Comparison of ENCODE assay signal across 10 cellular contexts in genomic region chr10:23035569-23035968, GRCh38. TPM values are rescaled to one million over a fixed set of nuclear protein-coding genes. Genes with fewer than 3 reads are reported as not detected.
DNase-seq lines count a peak whose midpoint lies in the region; ATAC-seq, FAIRE-seq and TF ChIP-seq lines count a peak whose summit lies in the region.
"Had no signal": no experiment of that assay in that cellular context is flagged by ENCODE, and none has a peak within 500 bp of the region (broad histone marks: within the 10 kb centered on the region; RNA-seq: fewer than 3 reads in every experiment).

No MANE protein-coding gene starts in this region.

- no peak overlapping the region for H3K27ac Mint-ChIP-seq in Caco-2 (ENCODE audit: unreplicated experiment)
- H3K27ac Mint-ChIP-seq in WTC11 = no peak overlapping the region

- POLR2A ChIA-PET in Caco-2 (lab: Charles Lee) = no interaction called here
- POLR2A ChIA-PET in HEK293 (lab: Yijun Ruan, JAX) = no interaction called here
- POLR2A ChIA-PET in WTC11 (lab: Charles Lee) = no interaction called here

- H3K36me3 Mint-ChIP-seq in Caco-2 (ENCODE audit: insufficient read depth, unreplicated experiment) (no peaks in the 10 kb centered on the region), WTC11 (no peaks in the 10 kb centered on the region)

- intact Hi-C loops in Caco-2 (cut with micrococcal nuclease; ENCODE audit: unreplicated experiment) (loop anchor here (2.0 kb wide), 1 partner anchor 21 kb away; no protein-coding TSS in a partner anchor), uterus (cut with DNase I; ENCODE audit: low total_unique reads) (no loop called here)

- no peak for FAIRE-seq in H54 (lab: Jason Lieb, UNC)

- no peaks in the 10 kb centered on the region for H3K9me3 Mint-ChIP-seq in Caco-2 (ENCODE audit: unreplicated experiment)
- H3K9me3 Mint-ChIP-seq in WTC11 = peaks cover 6% of the 10 kb centered on the region

- H3K9me3 ChIP-seq in Caco-2 (no peaks in the 10 kb centered on the region), HEK293 (ENCODE audit: control insufficient read depth, insufficient read depth, low read depth, low read length) (no peaks in the 10 kb centered on the region), uterus (no peaks in the 10 kb centered on the region)
- H3K9me3 ChIP-seq: neutrophil had no signal

- CTCF ChIA-PET in Caco-2 (lab: Charles Lee) = interaction anchor here (1.4 kb wide), 1 partner anchor 18 kb away, joined by 3 read pairs; no protein-coding TSS in a partner anchor
- CTCF ChIA-PET in HEK293 (lab: Yijun Ruan, JAX) = interaction anchor here (1.1 kb wide), 1 partner anchor 39 kb away, joined by 3 read pairs; no protein-coding TSS in a partner anchor
- CTCF ChIA-PET in WTC11 (lab: Charles Lee) = interaction anchor here (0.5 to 1.6 kb wide), 16 partner anchors 9 to 425 kb away, joined by 3 to 7 read pairs (median 3); no protein-coding TSS in a partner anchor

- no peaks in the 10 kb centered on the region; the same call in 1 of the 2 replicates for H3K27me3 ChIP-seq in Caco-2 (replicated peaks; ENCODE audit: control insufficient read depth, insufficient read depth, low read length)
- no peaks in the 10 kb centered on the region for H3K27me3 ChIP-seq in uterus

- H3K36me3 ChIP-seq in Caco-2 (ENCODE audit: control insufficient read depth, insufficient read depth, low read length) (no peaks in the 10 kb centered on the region), HEK293 (ENCODE audit: control insufficient read depth in 2 of 2, insufficient read depth in 1 of 2, low read length in 2 of 2) (no peaks in the 10 kb centered on the region), uterus (no peaks in the 10 kb centered on the region)
- H3K36me3 ChIP-seq: neutrophil had no signal

- H3K27me3 Mint-ChIP-seq in Caco-2 (ENCODE audit: insufficient read depth, unreplicated experiment) (peaks cover 8% of the 10 kb centered on the region), WTC11 (ENCODE audit: low read depth) (no peaks in the 10 kb centered on the region)

- no TSS peak for BruUV-seq in Caco-2 (replicated peaks; lab: Mats Ljungman, UMichigan)

- peak; percentile 100 for ATAC-seq in WTC11
- ATAC-seq in HG02852 (IDR thresholded peaks at IDR 0.05; ENCODE audit: unreplicated experiment) = no peak

- DNase-seq in Caco-2 (peak in 1 of 2 experiments; percentile 52), WTC11 (ENCODE audit: low spot score) (peak; percentile 36), islet precursor cell (peak; percentile 70), H54 (ENCODE audit: insufficient read length, low spot score) (no peak), uterus (no peak), NCI-H2227 (lab: John Stamatoyannopoulos, UW; ENCODE audit: unreplicated experiment) (no peak)
- DNase-seq: NCI-H774 had no signal

- H3K4me1 ChIP-seq in Caco-2 (no peaks in the 10 kb centered on the region), HEK293 (ENCODE audit: control insufficient read depth, insufficient read depth, low read length) (no peaks in the 10 kb centered on the region), uterus (no peaks in the 10 kb centered on the region)

- no peaks in the 10 kb centered on the region for H3K4me1 Mint-ChIP-seq in Caco-2 (ENCODE audit: low read depth, unreplicated experiment)
- H3K4me1 Mint-ChIP-seq in WTC11 = no peaks in the 10 kb centered on the region

- H3K4me3 Mint-ChIP-seq in Caco-2 (ENCODE audit: unreplicated experiment) = no peak overlapping the region
- H3K4me3 Mint-ChIP-seq in WTC11 = no peak overlapping the region

- no peak overlapping the region for H3K4me3 ChIP-seq in Caco-2 (ENCODE audit: low read depth, low read length)
- H3K4me3 ChIP-seq in HEK293 (ENCODE audit: low read depth, low read length) = no peak overlapping the region
- H3K4me3 ChIP-seq in uterus = no peak overlapping the region

- no peak for TF ChIP-seq POLR2A in H54 (IDR thresholded peaks at IDR 0.05; ENCODE audit: low read depth, low read length)
- no peak for TF ChIP-seq POLR2A in uterus (IDR thresholded peaks at IDR 0.05)

- TF ChIP-seq CTCF in Caco-2 (IDR thresholded peaks at IDR 0.05; ENCODE audit: insufficient read depth in 1 of 2, low read depth in 1 of 2, low read length in 1 of 2, severe bottlenecking in 1 of 2, unreplicated experiment in 1 of 2) = peak; percentile 54 to 84
- TF ChIP-seq CTCF in HEK293 (tag by site-specific recombination; IDR thresholded peaks at IDR 0.05) = no peak; the same call in 1 of the 2 replicates
- TF ChIP-seq CTCF in WTC11 (IDR thresholded peaks at IDR 0.05) = 0 out of 2 replicates have a peak, but pooled peaks have one; percentile 19
- TF ChIP-seq CTCF in uterus (IDR thresholded peaks at IDR 0.05) = no peak

- no peak overlapping the region for H3K27ac ChIP-seq in HEK293 (ENCODE audit: extremely low read depth, low read depth, low read length)
- no peak overlapping the region for H3K27ac ChIP-seq in uterus
- H3K27ac ChIP-seq: neutrophil had no signal

TF ChIP-seq in HEK293, 187 proteins besides CTCF, POLR2A, EP300 and RAD21:
- TF ChIP-seq ZNF121 (tag by site-specific recombination; IDR thresholded peaks at IDR 0.05) (no peak), ZNF398 (tag by site-specific recombination; IDR thresholded peaks at IDR 0.05) (peak; percentile 32; the same call in 1 of the 2 replicates)
TF ChIP-seq in HEK293: peak in this region for 1.

TF ChIP-seq in WTC11, 78 proteins besides CTCF, POLR2A, EP300 and RAD21 (continues in another document):
- TF ChIP-seq ATF6 (CRISPR knock-in tag; IDR thresholded peaks at IDR 0.05) (no peak), RELA (CRISPR knock-in tag; IDR thresholded peaks at IDR 0.05; ENCODE audit: borderline replicate concordance) (no peak), ZNF121 (CRISPR knock-in tag; IDR thresholded peaks at IDR 0.05) (no peak), MAX (CRISPR knock-in tag; IDR thresholded peaks at IDR 0.05) (no peak), ELF4 (CRISPR knock-in tag; IDR thresholded peaks at IDR 0.05; ENCODE audit: low read depth) (no peak), ZNF671 (CRISPR knock-in tag; IDR thresholded peaks at IDR 0.05) (no peak), FOXP4 (CRISPR knock-in tag; IDR thresholded peaks at IDR 0.05) (no peak), ESRRA (CRISPR knock-in tag; IDR thresholded peaks at IDR 0.05; ENCODE audit: borderline replicate concordance) (no peak), ZNF423 (CRISPR knock-in tag; IDR thresholded peaks at IDR 0.05) (no peak), TEAD1 (CRISPR knock-in tag; IDR thresholded peaks at IDR 0.05) (no peak), ATF1 (CRISPR knock-in tag; IDR thresholded peaks at IDR 0.05) (no peak), ATF3 (CRISPR knock-in tag; conservative IDR thresholded peaks at IDR 0.05) (no peak), IRF2 (CRISPR knock-in tag; IDR thresholded peaks at IDR 0.05; ENCODE audit: borderline replicate concordance, low read depth) (no peak)

RNA-seq across cellular contexts. Expression of gene MSRB2, which starts 59.8 kb away (rescaled TPM):
- total RNA-seq in Caco-2 (2022) = 11.9 and 13.7 TPM in 2 replicates
- total RNA-seq in WTC11 (2021) = 9.6 to 15.0 TPM (median 14.1 TPM) in 3 replicates
- 10 to 100 TPM; 14.6 to 36.9 (median 24.3) TPM for total RNA-seq in uterus

Comparison
In these comparisons a context has a peak if more than half of its experiments do, and no peak if none do; other contexts are left out.
1. DNase-seq: peak in WTC11 (single experiment) and islet precursor cell (single experiment); none in H54 (single experiment), uterus (0 of 2) and NCI-H2227 (single experiment).
2. CTCF ChIP-seq: peak in Caco-2 (2 of 2) and WTC11 (single experiment); none in HEK293 (single experiment) and uterus (0 of 4).